13 cellular contexts compared by ENCODE assay signal in genomic region chr4:150181536-150181935, GRCh38.
A peak's percentile ranks its signal among the peaks of the same experiment; 100 is the strongest.
DNase-seq lines count a peak whose midpoint lies in the region; ATAC-seq and TF ChIP-seq lines count a peak whose summit lies in the region.
"Had no signal": no experiment of that assay in that cellular context is flagged by ENCODE, and none has a peak within 500 bp of the region (broad histone marks: within the 10 kb centered on the region; RNA-seq: fewer than 3 reads in every experiment).

No MANE protein-coding gene starts in this region.

- no TSS peak for BruUV-seq in Calu3 (replicated peaks; lab: Mats Ljungman, UMichigan)

- CTCF ChIA-PET in Calu3 (lab: Charles Lee), result no interaction called here

- TF ChIP-seq CTCF in fibroblast of the aortic adventitia (IDR thresholded peaks at IDR 0.05; ENCODE audit: insufficient read depth, low read length) (no peak), Calu3 (IDR thresholded peaks at IDR 0.05; ENCODE audit: unreplicated experiment) (no peak), vagina (IDR thresholded peaks at IDR 0.05) (no peak)

- DNase-seq in NCI-H1105 treated with DMSO at 0.1 percent for 48 hours (lab: John Stamatoyannopoulos, UW) (peak; percentile 3), NCI-H1105 (lab: John Stamatoyannopoulos, UW) (no peak), NCI-H446 treated with DMSO at 0.1 percent for 48 hours (lab: John Stamatoyannopoulos, UW) (peak; percentile 20), fibroblast of the aortic adventitia (ENCODE audit: low read depth) (peak; percentile 54), pons (ENCODE audit: low spot score) (peak; percentile 70), Calu3 (no peak), vagina (ENCODE audit: extremely low spot score in 2 of 2) (no peak)
- DNase-seq: activated CD4-positive, alpha-beta T cell treated with anti-CD3 and anti-CD28 coated beads for 4 hours; cerebellar nuclear complex; NCI-H82; psoas muscle had no signal

- H3K27me3 Mint-ChIP-seq in Calu3 (ENCODE audit: unreplicated experiment), result no peaks in the 10 kb centered on the region

- ATAC-seq in GM19395 (IDR thresholded peaks at IDR 0.05; ENCODE audit: unreplicated experiment), result no peak
- ATAC-seq: psoas muscle had no signal

- TF ChIP-seq POLR2A in vagina (IDR thresholded peaks at IDR 0.05), result no peak

- no peaks in the 10 kb centered on the region for H3K9me3 Mint-ChIP-seq in Calu3 (ENCODE audit: low read depth, unreplicated experiment)

- no peaks in the 10 kb centered on the region for H3K9me3 ChIP-seq in vagina
- H3K9me3 ChIP-seq: psoas muscle, SJSA1 had no signal

- H3K27ac ChIP-seq in vagina, result no peak overlapping the region
- H3K27ac ChIP-seq: psoas muscle, SJSA1 had no signal

- no peaks in the 10 kb centered on the region for H3K27me3 ChIP-seq in vagina
- H3K27me3 ChIP-seq: SJSA1 had no signal

- no peak overlapping the region for H3K27ac Mint-ChIP-seq in Calu3 (ENCODE audit: unreplicated experiment)

- no peaks in the 10 kb centered on the region for H3K4me1 Mint-ChIP-seq in Calu3 (ENCODE audit: low read depth, unreplicated experiment)

- no peak overlapping the region for H3K4me3 Mint-ChIP-seq in Calu3 (ENCODE audit: low read depth, unreplicated experiment)

- intact Hi-C loops in Calu3 (cut with micrococcal nuclease; ENCODE audit: unreplicated experiment), result no loop called here
- intact Hi-C loops in vagina (cut with DNase I), result no loop called here

- H3K4me3 ChIP-seq in fibroblast of the aortic adventitia (ENCODE audit: low read depth, low read length), result no peak overlapping the region
- no peak overlapping the region for H3K4me3 ChIP-seq in vagina
- H3K4me3 ChIP-seq: psoas muscle, SJSA1 had no signal

- no peaks in the 10 kb centered on the region for H3K36me3 Mint-ChIP-seq in Calu3 (ENCODE audit: insufficient read depth, unreplicated experiment)

- no peaks in the 10 kb centered on the region for H3K36me3 ChIP-seq in vagina
- H3K36me3 ChIP-seq: SJSA1 had no signal

- peaks cover 7% of the 10 kb centered on the region for H3K4me1 ChIP-seq in vagina
- H3K4me1 ChIP-seq: psoas muscle, SJSA1 had no signal

Comparison
In these comparisons a context has a peak if more than half of its experiments do, and no peak if none do; other contexts are left out.
1. DNase-seq: peak in NCI-H1105 treated with DMSO at 0.1 percent for 48 hours (single experiment), NCI-H446 treated with DMSO at 0.1 percent for 48 hours (single experiment), fibroblast of the aortic adventitia (single experiment) and pons (single experiment); none in NCI-H1105 (single experiment), Calu3 (single experiment) and vagina (0 of 2).